17 cellular contexts compared by ENCODE assay signal in the genomic region with DNA sequence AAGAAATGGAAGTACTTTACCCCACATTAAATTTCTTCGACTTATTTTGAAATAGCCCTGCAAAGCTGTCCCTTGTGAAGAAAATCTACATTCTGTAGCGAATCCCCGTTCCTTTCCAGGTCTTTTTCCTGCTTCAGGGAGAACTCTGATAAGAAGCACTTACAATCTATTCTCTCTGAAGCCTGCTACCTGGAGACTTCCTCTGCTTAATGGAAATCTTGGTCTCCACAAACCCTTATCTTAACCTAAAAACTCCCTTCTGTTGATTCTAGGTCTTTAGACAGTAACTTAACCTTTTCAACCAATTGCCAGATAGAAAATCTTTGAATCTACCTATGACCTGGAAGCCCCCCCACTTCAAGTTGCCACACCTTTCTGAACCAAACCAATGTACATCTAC. TPM values are rescaled to one million over a fixed set of nuclear protein-coding genes. Genes with fewer than 3 reads are reported as not detected.
DNase-seq lines count a peak whose midpoint lies in the region; ATAC-seq and TF ChIP-seq lines count a peak whose summit lies in the region.
"Had no signal": no experiment of that assay in that cellular context is flagged by ENCODE, and none has a peak within 500 bp of the region (broad histone marks: within the 10 kb centered on the region; RNA-seq: fewer than 3 reads in every experiment).

No MANE protein-coding gene starts in this region.

- H3K36me3 Mint-ChIP-seq in activated CD4-positive, alpha-beta T cell treated with anti-CD3 and anti-CD28 coated beads, Interleukin-2, amount 10 ng/mL, durations not matched to agents 24 days and 14 days (ENCODE audit: low read depth) = peaks cover 20% of the 10 kb centered on the region
- H3K36me3 Mint-ChIP-seq in T-cell = no peaks in the 10 kb centered on the region
- no peaks in the 10 kb centered on the region for H3K36me3 Mint-ChIP-seq in brain
- no peaks in the 10 kb centered on the region for H3K36me3 Mint-ChIP-seq in osteocyte (ENCODE audit: unreplicated experiment)

- POLR2A ChIA-PET in T-cell (lab: Charles Lee) = no interaction called here

- H3K4me1 Mint-ChIP-seq in activated CD4-positive, alpha-beta T cell treated with anti-CD3 and anti-CD28 coated beads, Interleukin-2, amount 10 ng/mL, durations not matched to agents 24 days and 14 days = peaks cover 27% of the 10 kb centered on the region
- H3K4me1 Mint-ChIP-seq in T-cell (peaks cover 35 to 42% (median 42%) of the 10 kb centered on the region in 3 donors), brain (peaks cover 37% of the 10 kb centered on the region), osteocyte (ENCODE audit: unreplicated experiment) (peaks cover 23% of the 10 kb centered on the region)

- ATAC-seq in T-cell (replicated peaks in 1 of 4) = no peak
- ATAC-seq in HG03457 (IDR thresholded peaks at IDR 0.05; ENCODE audit: unreplicated experiment) = no peak
- ATAC-seq: A549, upper lobe of right lung had no signal

- no peaks in the 10 kb centered on the region for H3K27me3 Mint-ChIP-seq in activated CD4-positive, alpha-beta T cell treated with anti-CD3 and anti-CD28 coated beads, Interleukin-2, amount 10 ng/mL, durations not matched to agents 24 days and 14 days
- H3K27me3 Mint-ChIP-seq in T-cell (no peaks in the 10 kb centered on the region), brain (peaks cover 6% of the 10 kb centered on the region), osteocyte (ENCODE audit: unreplicated experiment) (no peaks in the 10 kb centered on the region)

- TF ChIP-seq CTCF in brain (conservative IDR thresholded peaks at IDR 0.05) (no peak), osteocyte (IDR thresholded peaks at IDR 0.05) (no peak)

- CTCF ChIA-PET in T-cell (lab: Charles Lee) = no interaction called here

- intact Hi-C loops in activated CD4-positive, alpha-beta T cell treated with anti-CD3 and anti-CD28 coated beads, Interleukin-2, amount 10 ng/mL, durations not matched to agents 24 days and 14 days (cut with micrococcal nuclease) = loop anchor here (5.0 to 10.0 kb wide), 3 partner anchors 195 to 303 kb away; partner anchors contain the start of genes TBCD and WDR45B

- peak overlapping the region; percentile 89 for H3K4me3 Mint-ChIP-seq in activated CD4-positive, alpha-beta T cell treated with anti-CD3 and anti-CD28 coated beads, Interleukin-2, amount 10 ng/mL, durations not matched to agents 24 days and 14 days
- H3K4me3 Mint-ChIP-seq in T-cell (peak overlapping the region in 1 of 3 donors; percentile 98), brain (peak overlapping the region; percentile 90 to 94 (median 92)), osteocyte (ENCODE audit: unreplicated experiment) (no peak overlapping the region)

- no peaks in the 10 kb centered on the region for H3K9me3 Mint-ChIP-seq in activated CD4-positive, alpha-beta T cell treated with anti-CD3 and anti-CD28 coated beads, Interleukin-2, amount 10 ng/mL, durations not matched to agents 24 days and 14 days
- no peaks in the 10 kb centered on the region for H3K9me3 Mint-ChIP-seq in T-cell
- H3K9me3 Mint-ChIP-seq in brain = peaks cover 0 to 21% (median 9%) of the 10 kb centered on the region in 5 experiments
- no peaks in the 10 kb centered on the region for H3K9me3 Mint-ChIP-seq in osteocyte (ENCODE audit: unreplicated experiment)

- peak overlapping the region; percentile 95 for H3K27ac Mint-ChIP-seq in activated CD4-positive, alpha-beta T cell treated with anti-CD3 and anti-CD28 coated beads, Interleukin-2, amount 10 ng/mL, durations not matched to agents 24 days and 14 days
- H3K27ac Mint-ChIP-seq in T-cell (peak overlapping the region; percentile 95 to 98), brain (peak overlapping the region in 4 of 5 experiments; percentile 76 to 97 (median 86)), osteocyte (ENCODE audit: unreplicated experiment) (peak overlapping the region; percentile 14)

- DNase-seq in activated CD4-positive, alpha-beta T cell treated with anti-CD3 and anti-CD28 coated beads, Interleukin-2, amount 10 ng/mL, durations not matched to agents 24 days and 14 days = no peak
- DNase-seq in activated CD4-positive, alpha-beta T cell treated with anti-CD3 and anti-CD28 coated beads, Interleukin-2, amount 50 U/mL, for 4 hours = no peak
- DNase-seq in T-cell = no peak
- DNase-seq in osteocyte (ENCODE audit: extremely low spot score, unreplicated experiment) = no peak
- no peak for DNase-seq in activated gamma-delta T cell (lab: John Stamatoyannopoulos, UW)
- no peak for DNase-seq in NCI-H510A treated with DMSO at 0.1 percent for 48 hours (lab: John Stamatoyannopoulos, UW)
- DNase-seq: hypothalamus, kidney glomerular epithelial cell, NCI-H187 treated with DMSO at 0.1 percent for 48 hours, NCI-H510A, ovary, SIG-M5, small intestine, upper lobe of right lung had no signal

RNA-seq across cellular contexts. Expression of gene CYBC1, which starts 1.6 kb away (rescaled TPM):
- 256 and 268 TPM in 2 replicates for total RNA-seq in activated CD4-positive, alpha-beta T cell treated with anti-CD3 and anti-CD28 coated beads, Interleukin-2, amount 10 ng/mL, durations not matched to agents 24 days and 14 days
- 100 to 1,000 TPM; 148 to 274 (median 262) TPM for total RNA-seq in T-cell
- 116 TPM for polyA plus RNA-seq in brain (ENCODE audit: insufficient read depth, low read depth, low replicate concordance)
- total RNA-seq in osteocyte = 69.8 and 78.7 TPM in 2 replicates

RNA-seq across cellular contexts. Expression of gene NARF, which starts 6.4 kb away (rescaled TPM):
- total RNA-seq in activated CD4-positive, alpha-beta T cell treated with anti-CD3 and anti-CD28 coated beads, Interleukin-2, amount 10 ng/mL, durations not matched to agents 24 days and 14 days = 99.7 and 101 TPM in 2 replicates
- total RNA-seq in T-cell (100 to 1,000 TPM in 3 of 5 donors, 10 to 100 TPM in 2; 85.7 to 113 (median 101) TPM), osteocyte (65.7 and 72.8 TPM in 2 replicates)
- 79.8 TPM for polyA plus RNA-seq in brain (ENCODE audit: insufficient read depth, low read depth, low replicate concordance)

RNA-seq across cellular contexts. Expression of gene OGFOD3, which starts 33.8 kb away (rescaled TPM):
- total RNA-seq in activated CD4-positive, alpha-beta T cell treated with anti-CD3 and anti-CD28 coated beads, Interleukin-2, amount 10 ng/mL, durations not matched to agents 24 days and 14 days = 26.7 and 33.0 TPM in 2 replicates
- total RNA-seq in T-cell = 10 to 100 TPM; 22.0 to 32.2 (median 29.2) TPM
- 18.7 TPM for polyA plus RNA-seq in brain (ENCODE audit: insufficient read depth, low read depth, low replicate concordance)
- 30.7 and 32.8 TPM in 2 replicates for total RNA-seq in osteocyte

RNA-seq across cellular contexts. Expression of gene HEXD, which starts 34.0 kb away (rescaled TPM):
- 33.1 and 36.0 TPM in 2 replicates for total RNA-seq in activated CD4-positive, alpha-beta T cell treated with anti-CD3 and anti-CD28 coated beads, Interleukin-2, amount 10 ng/mL, durations not matched to agents 24 days and 14 days
- 100 to 1,000 TPM in 3 of 5 donors, 10 to 100 TPM in 2; 51.2 to 128 (median 113) TPM for total RNA-seq in T-cell
- 28.8 TPM for polyA plus RNA-seq in brain (ENCODE audit: insufficient read depth, low read depth, low replicate concordance)
- total RNA-seq in osteocyte = 21.9 and 26.5 TPM in 2 replicates

Comparison
In these comparisons a context has a peak if more than half of its experiments do, and no peak if none do; other contexts are left out.
1. H3K27ac Mint-ChIP-seq: peak in every context shown above with its lines; median percentile 96 in T-cell; 95 in activated CD4-positive, alpha-beta T cell treated with anti-CD3 and anti-CD28 coated beads, Interleukin-2, amount 10 ng/mL, durations not matched to agents 24 days and 14 days; 86 in brain; 14 in osteocyte.